1 cellular context compared by ENCODE assay signal in genomic region chr7:77797734-77798393, GRCh38.
TF ChIP-seq lines count a peak whose summit lies in the region.

No MANE protein-coding gene starts in this region.

TF ChIP-seq in SK-N-SH, 30 proteins besides CTCF, POLR2A, EP300 and RAD21 (continued from another document):
- TF ChIP-seq FOXJ3 (CRISPR knock-in tag; IDR thresholded peaks at IDR 0.05) (no peak), SIN3A (IDR thresholded peaks at IDR 0.05; ENCODE audit: borderline replicate concordance, low read depth, low read length) (no peak)
